In the genomic region with DNA sequence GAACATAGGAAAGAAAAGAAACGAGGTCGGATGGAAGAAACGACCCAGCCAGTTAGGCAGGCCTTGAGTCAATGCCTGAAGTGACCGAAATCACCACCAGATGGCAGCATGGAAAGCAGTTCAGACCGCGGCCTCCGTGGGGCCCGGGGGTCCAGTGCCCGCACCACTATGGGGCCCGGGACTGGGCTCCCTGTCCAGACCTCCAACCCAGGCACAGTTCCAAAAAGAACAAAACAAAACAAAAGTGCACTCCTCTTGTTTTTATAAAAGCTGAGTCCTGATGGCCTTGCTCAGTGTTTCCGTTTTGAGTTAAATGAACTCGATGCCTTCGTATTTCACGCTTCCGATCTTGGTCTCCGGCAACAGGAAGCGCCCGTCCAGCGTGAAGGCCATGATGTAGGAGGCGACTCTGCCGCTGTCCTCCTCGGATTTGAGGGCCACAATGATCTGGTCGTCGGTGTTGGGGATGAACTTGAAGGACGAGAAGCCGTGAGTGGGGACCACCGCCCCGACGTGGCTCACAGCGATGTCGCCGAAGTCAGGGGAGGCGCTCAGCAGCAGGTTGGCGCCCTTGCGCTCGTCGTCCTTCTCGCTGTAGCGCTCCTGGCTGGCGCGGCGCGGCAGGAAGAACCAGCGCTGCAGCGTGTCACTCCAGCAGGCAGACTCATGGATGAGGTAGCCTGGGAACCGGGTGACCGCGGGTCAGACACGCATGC, we compare ENCODE assay signal across 8 cellular contexts. TPM values are rescaled to one million over a fixed set of nuclear protein-coding genes. Genes with fewer than 3 reads are reported as not detected.
DNase-seq lines count a peak whose midpoint lies in the region; ATAC-seq, FAIRE-seq and TF ChIP-seq lines count a peak whose summit lies in the region.

No MANE protein-coding gene starts in this region.

- H3K4me1 ChIP-seq in adipocyte (ENCODE audit: control insufficient read depth, insufficient read depth, low read length) (no peaks in the 10 kb centered on the region), right atrium auricular region (peaks cover 0 to 21% of the 10 kb centered on the region in 2 donors), small intestine (ENCODE audit: control insufficient read depth in 2 of 2, insufficient read depth in 1 of 2, low read depth in 1 of 2, low read length in 1 of 2) (peaks cover 2 to 7% of the 10 kb centered on the region in 2 donors)

- H3K36me3 ChIP-seq in adipocyte (ENCODE audit: control insufficient read depth, insufficient read depth, low read length, severe bottlenecking): peaks cover 66% of the 10 kb centered on the region
- H3K36me3 ChIP-seq in right atrium auricular region: peaks cover 50% of the 10 kb centered on the region
- peaks cover 22 to 25% of the 10 kb centered on the region in 2 donors for H3K36me3 ChIP-seq in small intestine (ENCODE audit: control insufficient read depth in 2 of 2, insufficient read depth in 2 of 2, low read length in 2 of 2)

- H3K9me3 ChIP-seq in adipocyte (ENCODE audit: control insufficient read depth, low read length) (no peaks in the 10 kb centered on the region), right atrium auricular region (no peaks in the 10 kb centered on the region), small intestine (ENCODE audit: control insufficient read depth, low read depth) (no peaks in the 10 kb centered on the region)

- peak; percentile 76 to 86 for TF ChIP-seq CTCF in right atrium auricular region (IDR thresholded peaks at IDR 0.05)

- DNase-seq in NCI-H510A treated with DMSO at 0.1 percent for 48 hours (lab: John Stamatoyannopoulos, UW) (peak; percentile 32), NCI-H510A (lab: John Stamatoyannopoulos, UW) (no peak), SHP77 treated with DMSO at 0.1 percent for 48 hours (lab: John Stamatoyannopoulos, UW) (peak; percentile 17), adipocyte (ENCODE audit: low read depth) (peak; percentile 76), right atrium auricular region (ENCODE audit: low spot score) (no peak), small intestine (peak; percentile 49), 8988T (no peak)

- peak overlapping the region; percentile 26 for H3K9ac ChIP-seq in adipocyte (ENCODE audit: low read length)

- no peak for ATAC-seq in GM18873 (IDR thresholded peaks at IDR 0.05; ENCODE audit: low FRiP score, unreplicated experiment)

- no peak overlapping the region for H3K27ac ChIP-seq in right atrium auricular region
- no peak overlapping the region for H3K27ac ChIP-seq in small intestine (ENCODE audit: low read depth in 1 of 2, low read length in 1 of 2)

- H3K27me3 ChIP-seq in adipocyte (replicated peaks; ENCODE audit: control insufficient read depth, insufficient read depth, low read length) (no peaks in the 10 kb centered on the region), right atrium auricular region (no peaks in the 10 kb centered on the region), small intestine (ENCODE audit: control insufficient read depth in 2 of 2, insufficient read depth in 2 of 2, low read length in 2 of 2) (no peaks in the 10 kb centered on the region)

- no peak overlapping the region for H3K4me3 ChIP-seq in adipocyte (ENCODE audit: low read length)
- H3K4me3 ChIP-seq in right atrium auricular region: no peak overlapping the region
- H3K4me3 ChIP-seq in small intestine (ENCODE audit: low read depth in 1 of 2, low read length in 2 of 2): no peak overlapping the region

- no peak for FAIRE-seq in small intestine (lab: Jason Lieb, UNC)

- WGBS in small intestine, 3 donors: 75 to 77% (median 76%) methylated on average over 49 of the region's 49 CpGs

RNA-seq across cellular contexts. Expression of gene LGALS3BP, which starts 13.7 kb away (rescaled TPM):
- 100 to 1,000 TPM; 488 to 733 TPM for total RNA-seq in right atrium auricular region
- 100 to 1,000 TPM; 181 to 326 (median 255) TPM for polyA plus RNA-seq in small intestine

RNA-seq across cellular contexts. Expression of gene CANT1, which starts 16.2 kb away (rescaled TPM):
- total RNA-seq in right atrium auricular region: 10 to 100 TPM; 20.9 to 40.1 TPM
- polyA plus RNA-seq in small intestine: 10 to 100 TPM; 16.8 to 90.5 (median 20.3) TPM

RNA-seq across cellular contexts. Expression of gene C1QTNF1, which starts 30.6 kb away (rescaled TPM):
- 100 to 1,000 TPM; 125 to 401 TPM for total RNA-seq in right atrium auricular region
- 10 to 100 TPM in 1 of 3 donors, 1 to 10 TPM in 1, under 1 TPM in 1; 0.67 to 57.4 (median 2.4) TPM for polyA plus RNA-seq in small intestine

Comparison
In these comparisons a context has a peak if more than half of its experiments do, and no peak if none do; other contexts are left out.
1. DNase-seq: peak in NCI-H510A treated with DMSO at 0.1 percent for 48 hours (single experiment), SHP77 treated with DMSO at 0.1 percent for 48 hours (single experiment), adipocyte (single experiment) and small intestine (single experiment); none in NCI-H510A (single experiment), right atrium auricular region (single experiment) and 8988T (single experiment).